21 cellular contexts compared by ENCODE assay signal in genomic region chr2:14234911-14235310, GRCh38.
"Had no signal": no experiment of that assay in that cellular context is flagged by ENCODE, and none has a peak within 500 bp of the region (broad histone marks: within the 10 kb centered on the region; RNA-seq: fewer than 3 reads in every experiment).

No MANE protein-coding gene starts in this region.

- H3K27me3 ChIP-seq: foreskin keratinocyte, sigmoid colon, spleen, upper lobe of right lung had no signal

- H3K4me1 ChIP-seq: foreskin keratinocyte, lower lobe of right lung, sigmoid colon, spleen, upper lobe of right lung had no signal

- DNase-seq: activated CD4-positive, alpha-beta memory T cell treated with anti-CD3 and anti-CD28 coated beads, Interleukin-2, amount 10 ng/mL, durations not matched to agents 7 days and 5 days; activated CD4-positive, alpha-beta T cell treated with anti-CD3 and anti-CD28 coated beads for 48 hours; activated CD4-positive, CD25-positive, alpha-beta regulatory T cell; activated CD8-positive, alpha-beta memory T cell treated with anti-CD3 and anti-CD28 coated beads, Interleukin-2, amount 10 ng/mL, durations not matched to agents 7 days and 5 days; activated naive CD4-positive, alpha-beta T cell treated with Interleukin-2 at 50 U/mL for 16 hours; activated naive CD8-positive, alpha-beta T cell treated with anti-CD3 and anti-CD28 coated beads, Interleukin-2, amount 10 ng/mL, durations not matched to agents 7 days and 5 days; activated T-cell treated with anti-CD3 and anti-CD28 coated beads, Interleukin-2, amount 50 U/mL, for 1 hour; amygdala; effector memory CD8-positive, alpha-beta T cell; hippocampal formation; lower lobe of right lung; nephron progenitor cell; nucleus accumbens; sigmoid colon; spleen; stimulated activated CD4-positive, alpha-beta T cell treated with anti-CD3 and anti-CD28 coated beads, Interleukin-4, amount 100 ng/mL, for 4 hours; upper lobe of right lung had no signal

- H3K9me3 Mint-ChIP-seq: activated naive CD8-positive, alpha-beta T cell treated with anti-CD3 and anti-CD28 coated beads, Interleukin-2, amount 10 ng/mL, durations not matched to agents 7 days and 5 days; activated T-helper 2 cell treated with anti-CD3 and anti-CD28 coated beads, Interferon-gamma antibody, Interleukin-2, Interleukin-4, amounts not matched to agents 10 μg/mL and 5 μg/mL and 100 μg/mL, durations not matched to agents 14 hours and 24 hours and 36 hours; stimulated activated memory B cell treated with anti-CD40 and anti-IgM and Interleukin-4, amounts not matched to agents 10 μg/mL and 1 μg/mL and 100 μg/mL, for 72 hours had no signal

- H3K4me1 Mint-ChIP-seq: activated CD4-positive, alpha-beta memory T cell treated with anti-CD3 and anti-CD28 coated beads, Interleukin-2, amount 10 ng/mL, durations not matched to agents 7 days and 5 days; activated CD8-positive, alpha-beta memory T cell treated with anti-CD3 and anti-CD28 coated beads, Interleukin-2, amount 10 ng/mL, durations not matched to agents 7 days and 5 days; activated naive CD8-positive, alpha-beta T cell treated with anti-CD3 and anti-CD28 coated beads, Interleukin-2, amount 10 ng/mL, durations not matched to agents 7 days and 5 days; stimulated activated memory B cell treated with anti-CD40 and anti-IgM and Interleukin-4, amounts not matched to agents 10 μg/mL and 1 μg/mL and 100 μg/mL, for 72 hours had no signal

- H3K27ac ChIP-seq: foreskin keratinocyte, lower lobe of right lung, sigmoid colon, spleen, thoracic aorta, upper lobe of right lung had no signal

- H3K27ac Mint-ChIP-seq: activated CD4-positive, alpha-beta memory T cell treated with anti-CD3 and anti-CD28 coated beads, Interleukin-2, amount 10 ng/mL, durations not matched to agents 7 days and 5 days; activated CD8-positive, alpha-beta memory T cell treated with anti-CD3 and anti-CD28 coated beads, Interleukin-2, amount 10 ng/mL, durations not matched to agents 7 days and 5 days; activated naive CD8-positive, alpha-beta T cell treated with anti-CD3 and anti-CD28 coated beads, Interleukin-2, amount 10 ng/mL, durations not matched to agents 7 days and 5 days; activated T-helper 2 cell treated with anti-CD3 and anti-CD28 coated beads, Interferon-gamma antibody, Interleukin-2, Interleukin-4, amounts not matched to agents 10 μg/mL and 5 μg/mL and 100 μg/mL, durations not matched to agents 14 hours and 24 hours and 36 hours; effector memory CD8-positive, alpha-beta T cell; nephron progenitor cell; stimulated activated memory B cell treated with anti-CD40 and anti-IgM and Interleukin-4, amounts not matched to agents 10 μg/mL and 1 μg/mL and 100 μg/mL, for 72 hours had no signal

- H3K27me3 Mint-ChIP-seq: activated CD4-positive, alpha-beta memory T cell treated with anti-CD3 and anti-CD28 coated beads, Interleukin-2, amount 10 ng/mL, durations not matched to agents 7 days and 5 days; activated CD8-positive, alpha-beta memory T cell treated with anti-CD3 and anti-CD28 coated beads, Interleukin-2, amount 10 ng/mL, durations not matched to agents 7 days and 5 days; activated naive CD8-positive, alpha-beta T cell treated with anti-CD3 and anti-CD28 coated beads, Interleukin-2, amount 10 ng/mL, durations not matched to agents 7 days and 5 days; effector memory CD8-positive, alpha-beta T cell; stimulated activated memory B cell treated with anti-CD40 and anti-IgM and Interleukin-4, amounts not matched to agents 10 μg/mL and 1 μg/mL and 100 μg/mL, for 72 hours had no signal

- H3K9me3 ChIP-seq: lower lobe of right lung, sigmoid colon, thoracic aorta, upper lobe of right lung had no signal

- H3K36me3 Mint-ChIP-seq: activated CD8-positive, alpha-beta memory T cell treated with anti-CD3 and anti-CD28 coated beads, Interleukin-2, amount 10 ng/mL, durations not matched to agents 7 days and 5 days; activated naive CD8-positive, alpha-beta T cell treated with anti-CD3 and anti-CD28 coated beads, Interleukin-2, amount 10 ng/mL, durations not matched to agents 7 days and 5 days; stimulated activated memory B cell treated with anti-CD40 and anti-IgM and Interleukin-4, amounts not matched to agents 10 μg/mL and 1 μg/mL and 100 μg/mL, for 72 hours had no signal

- H3K4me3 ChIP-seq: lower lobe of right lung, sigmoid colon, spleen, thoracic aorta, upper lobe of right lung had no signal

- H3K36me3 ChIP-seq: lower lobe of right lung, sigmoid colon, spleen, thoracic aorta, upper lobe of right lung had no signal

- H3K4me3 Mint-ChIP-seq: activated CD4-positive, alpha-beta memory T cell treated with anti-CD3 and anti-CD28 coated beads, Interleukin-2, amount 10 ng/mL, durations not matched to agents 7 days and 5 days; activated CD8-positive, alpha-beta memory T cell treated with anti-CD3 and anti-CD28 coated beads, Interleukin-2, amount 10 ng/mL, durations not matched to agents 7 days and 5 days; activated naive CD8-positive, alpha-beta T cell treated with anti-CD3 and anti-CD28 coated beads, Interleukin-2, amount 10 ng/mL, durations not matched to agents 7 days and 5 days; effector memory CD8-positive, alpha-beta T cell; nephron progenitor cell; stimulated activated memory B cell treated with anti-CD40 and anti-IgM and Interleukin-4, amounts not matched to agents 10 μg/mL and 1 μg/mL and 100 μg/mL, for 72 hours had no signal
